ENCODE assay signal across 1 cellular context in the genomic region with DNA sequence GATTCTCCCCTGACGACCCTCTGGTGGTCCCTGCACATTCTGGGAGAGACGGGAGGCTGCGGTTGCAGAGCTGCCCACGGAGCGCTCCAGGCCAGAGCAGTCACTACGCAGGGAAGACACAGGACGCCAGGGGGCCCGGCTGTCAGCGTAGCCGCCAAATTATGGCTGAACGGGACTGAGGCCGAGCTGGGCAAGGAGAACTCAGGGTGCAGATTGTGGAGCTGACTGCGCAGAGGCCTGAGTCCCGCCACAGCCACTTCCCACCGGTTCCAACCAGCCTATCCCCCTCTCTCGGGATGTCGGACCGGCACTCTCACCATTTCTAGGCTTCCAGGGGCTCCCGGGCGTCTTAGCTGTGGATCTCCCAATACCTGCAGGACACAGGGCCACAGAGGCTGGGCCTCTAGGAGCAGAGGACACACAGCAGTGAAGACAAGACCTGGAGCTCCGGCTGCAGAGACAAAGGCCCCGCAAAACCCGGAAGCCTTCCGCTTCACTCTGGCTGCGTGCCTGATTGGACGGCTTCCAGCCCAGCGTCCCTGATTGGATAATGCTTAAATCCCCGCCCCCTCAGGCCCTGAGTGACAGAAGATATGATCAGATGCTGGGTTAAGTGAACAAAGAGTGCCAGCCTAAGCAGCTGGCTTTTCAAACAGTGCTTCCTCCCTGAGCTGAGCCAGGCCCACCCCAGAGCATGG.
TF ChIP-seq lines count a peak whose summit lies in the region.

A gene (minus strand): TSS at position 461 of the 698 bp plus-strand sequence. CDS start 141 bp downstream, at position 320.

TF ChIP-seq in WTC11, 78 proteins besides CTCF, POLR2A, EP300 and RAD21 (continued from another document):
- TF ChIP-seq, protein P1, sequence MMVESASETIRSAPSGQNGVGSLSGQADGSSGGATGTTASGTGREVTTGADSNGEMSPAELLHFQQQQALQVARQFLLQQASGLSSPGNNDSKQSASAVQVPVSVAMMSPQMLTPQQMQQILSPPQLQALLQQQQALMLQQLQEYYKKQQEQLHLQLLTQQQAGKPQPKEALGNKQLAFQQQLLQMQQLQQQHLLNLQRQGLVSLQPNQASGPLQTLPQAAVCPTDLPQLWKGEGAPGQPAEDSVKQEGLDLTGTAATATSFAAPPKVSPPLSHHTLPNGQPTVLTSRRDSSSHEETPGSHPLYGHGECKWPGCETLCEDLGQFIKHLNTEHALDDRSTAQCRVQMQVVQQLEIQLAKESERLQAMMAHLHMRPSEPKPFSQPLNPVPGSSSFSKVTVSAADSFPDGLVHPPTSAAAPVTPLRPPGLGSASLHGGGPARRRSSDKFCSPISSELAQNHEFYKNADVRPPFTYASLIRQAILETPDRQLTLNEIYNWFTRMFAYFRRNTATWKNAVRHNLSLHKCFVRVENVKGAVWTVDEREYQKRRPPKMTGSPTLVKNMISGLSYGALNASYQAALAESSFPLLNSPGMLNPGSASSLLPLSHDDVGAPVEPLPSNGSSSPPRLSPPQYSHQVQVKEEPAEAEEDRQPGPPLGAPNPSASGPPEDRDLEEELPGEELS (CRISPR knock-in tag; IDR thresholded peaks at IDR 0.05) = no peak
- TF ChIP-seq, protein P2, sequence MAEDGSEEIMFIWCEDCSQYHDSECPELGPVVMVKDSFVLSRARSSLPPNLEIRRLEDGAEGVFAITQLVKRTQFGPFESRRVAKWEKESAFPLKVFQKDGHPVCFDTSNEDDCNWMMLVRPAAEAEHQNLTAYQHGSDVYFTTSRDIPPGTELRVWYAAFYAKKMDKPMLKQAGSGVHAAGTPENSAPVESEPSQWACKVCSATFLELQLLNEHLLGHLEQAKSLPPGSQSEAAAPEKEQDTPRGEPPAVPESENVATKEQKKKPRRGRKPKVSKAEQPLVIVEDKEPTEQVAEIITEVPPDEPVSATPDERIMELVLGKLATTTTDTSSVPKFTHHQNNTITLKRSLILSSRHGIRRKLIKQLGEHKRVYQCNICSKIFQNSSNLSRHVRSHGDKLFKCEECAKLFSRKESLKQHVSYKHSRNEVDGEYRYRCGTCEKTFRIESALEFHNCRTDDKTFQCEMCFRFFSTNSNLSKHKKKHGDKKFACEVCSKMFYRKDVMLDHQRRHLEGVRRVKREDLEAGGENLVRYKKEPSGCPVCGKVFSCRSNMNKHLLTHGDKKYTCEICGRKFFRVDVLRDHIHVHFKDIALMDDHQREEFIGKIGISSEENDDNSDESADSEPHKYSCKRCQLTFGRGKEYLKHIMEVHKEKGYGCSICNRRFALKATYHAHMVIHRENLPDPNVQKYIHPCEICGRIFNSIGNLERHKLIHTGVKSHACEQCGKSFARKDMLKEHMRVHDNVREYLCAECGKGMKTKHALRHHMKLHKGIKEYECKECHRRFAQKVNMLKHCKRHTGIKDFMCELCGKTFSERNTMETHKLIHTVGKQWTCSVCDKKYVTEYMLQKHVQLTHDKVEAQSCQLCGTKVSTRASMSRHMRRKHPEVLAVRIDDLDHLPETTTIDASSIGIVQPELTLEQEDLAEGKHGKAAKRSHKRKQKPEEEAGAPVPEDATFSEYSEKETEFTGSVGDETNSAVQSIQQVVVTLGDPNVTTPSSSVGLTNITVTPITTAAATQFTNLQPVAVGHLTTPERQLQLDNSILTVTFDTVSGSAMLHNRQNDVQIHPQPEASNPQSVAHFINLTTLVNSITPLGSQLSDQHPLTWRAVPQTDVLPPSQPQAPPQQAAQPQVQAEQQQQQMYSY (CRISPR knock-in tag; IDR thresholded peaks at IDR 0.05) = peak; percentile 44; the same call in 1 of the 2 replicates
- TF ChIP-seq FOXP1 (CRISPR knock-in tag; IDR thresholded peaks at IDR 0.05; ENCODE audit: borderline replicate concordance) (peak; percentile 66; the same call in 1 of the 2 replicates), GABPB1 (CRISPR knock-in tag; IDR thresholded peaks at IDR 0.05) (0 out of 2 replicates have a peak, but pooled peaks have one; percentile 30), FOXK1 (CRISPR knock-in tag; IDR thresholded peaks at IDR 0.05) (peak; percentile 27; the same call in 1 of the 2 replicates)
